In genomic region chr1:169113613-169114119, GRCh38 we compare ENCODE assay signal across 8 cellular contexts. TPM values are rescaled to one million over a fixed set of nuclear protein-coding genes. Genes with fewer than 3 reads are reported as not detected.
DNase-seq lines count a peak whose midpoint lies in the region; ATAC-seq and TF ChIP-seq lines count a peak whose summit lies in the region.

No MANE protein-coding gene starts in this region.

- peaks cover 0 to 72% (median 33%) of the 10 kb centered on the region in 9 donors for H3K36me3 ChIP-seq in heart left ventricle
- peaks cover 4 to 53% (median 28%) of the 10 kb centered on the region in 4 donors for H3K36me3 ChIP-seq in sigmoid colon

- TF ChIP-seq CTCF in heart left ventricle (IDR thresholded peaks at IDR 0.05): no peak
- no peak for TF ChIP-seq CTCF in sigmoid colon (IDR thresholded peaks at IDR 0.05)

- H3K9me3 ChIP-seq in heart left ventricle (no peaks in the 10 kb centered on the region), sigmoid colon (no peaks in the 10 kb centered on the region)

- no peak overlapping the region for H3K4me3 ChIP-seq in heart left ventricle
- no peak overlapping the region for H3K4me3 ChIP-seq in sigmoid colon

- H3K4me1 ChIP-seq in heart left ventricle (peaks cover 0 to 90% (median 46%) of the 10 kb centered on the region in 12 donors), sigmoid colon (peaks cover 0 to 95% (median 87%) of the 10 kb centered on the region in 4 donors)

- H3K27me3 ChIP-seq in heart left ventricle: no peaks in the 10 kb centered on the region
- no peaks in the 10 kb centered on the region for H3K27me3 ChIP-seq in sigmoid colon

- TF ChIP-seq EP300 in sigmoid colon (IDR thresholded peaks at IDR 0.05): no peak

- peak in 2 of 4 donors; percentile 25 to 35 for ATAC-seq in heart left ventricle
- ATAC-seq in HG02571 (IDR thresholded peaks at IDR 0.05; ENCODE audit: unreplicated experiment): no peak
- ATAC-seq in HG03280 (IDR thresholded peaks at IDR 0.05; ENCODE audit: unreplicated experiment): no peak

- peak overlapping the region; percentile 4 to 98 (median 94) for H3K27ac ChIP-seq in heart left ventricle
- peak overlapping the region; percentile 96 to 97 (median 97) for H3K27ac ChIP-seq in sigmoid colon

- TF ChIP-seq POLR2A in heart left ventricle (IDR thresholded peaks at IDR 0.05): no peak
- TF ChIP-seq POLR2A in sigmoid colon (IDR thresholded peaks at IDR 0.05): no peak
- no peak for TF ChIP-seq POLR2A in erythroblast (IDR thresholded peaks at IDR 0.05; ENCODE audit: low read length)

- intact Hi-C loops in heart left ventricle (cut with DNase I) (loop anchor here in 4 of 10 donors (2.0 to 10.0 kb wide), 4 partner anchors 381 to 499 kb away; no protein-coding TSS in a partner anchor), sigmoid colon (cut with DNase I) (loop anchor here (5.0 kb wide), 1 partner anchor 374 kb away; the partner anchor contains the start of gene SLC19A2)

- WGBS in heart left ventricle, 4 donors: 42 to 55% (median 50%) methylated on average over 4 of the region's 4 CpGs
- 27 to 67% methylated on average over 4 of the region's 4 CpGs for WGBS in sigmoid colon, 2 donors

- DNase-seq in H4 (ENCODE audit: low spot score): peak; percentile 71
- peak; percentile 41 for DNase-seq in T1000 (lab: John Stamatoyannopoulos, UW)
- DNase-seq in heart left ventricle: peak in 1 of 5 donors; percentile 36
- no peak for DNase-seq in sigmoid colon
- no peak for DNase-seq in mucosa of gallbladder (ENCODE audit: low spot score)
- no peak for DNase-seq in erythroblast (lab: John Stamatoyannopoulos, UW)

RNA-seq across cellular contexts. Expression of gene ATP1B1, which starts 7.2 kb away (rescaled TPM):
- total RNA-seq in H4 (2014; rRNA removed; shearing (Covaris generic)): 32.0 and 49.2 TPM in 2 replicates
- 100 to 1,000 TPM; 245 to 640 (median 339) TPM for total RNA-seq in heart left ventricle
- 100 to 1,000 TPM; 165 to 372 TPM for polyA plus RNA-seq in heart left ventricle
- total RNA-seq in sigmoid colon: 100 to 1,000 TPM in 3 of 4 donors, 10 to 100 TPM in 1; 92.4 to 118 (median 109) TPM
- polyA plus RNA-seq in sigmoid colon: 100 to 1,000 TPM in 1 of 3 donors, 10 to 100 TPM in 2; 54.7 to 259 (median 79.1) TPM
- total RNA-seq in mucosa of gallbladder: 739 TPM

Comparison
In these comparisons a context has a peak if more than half of its experiments do, and no peak if none do; other contexts are left out.
1. DNase-seq: peak in H4 (single experiment) and T1000 (single experiment); none in sigmoid colon (single experiment), mucosa of gallbladder (single experiment) and erythroblast (0 of 2).